Comparison of ENCODE assay signal across 9 cellular contexts in genomic region chr13:33284016-33284415, GRCh38. TPM values are rescaled to one million over a fixed set of nuclear protein-coding genes. Genes with fewer than 3 reads are reported as not detected.
DNase-seq lines count a peak whose midpoint lies in the region; ATAC-seq, FAIRE-seq and TF ChIP-seq lines count a peak whose summit lies in the region.
"Had no signal": no experiment of that assay in that cellular context is flagged by ENCODE, and none has a peak within 500 bp of the region (broad histone marks: within the 10 kb centered on the region; RNA-seq: fewer than 3 reads in every experiment).

No MANE protein-coding gene starts in this region.

- peaks cover 36% of the 10 kb centered on the region for H3K4me1 Mint-ChIP-seq in CD14-positive monocyte

- peak overlapping the region; percentile 84 for H3K9ac ChIP-seq in PC-3 (ENCODE audit: low read length)
- peak overlapping the region; percentile 99 for H3K9ac ChIP-seq in mesenchymal stem cell (ENCODE audit: low read length)

- POLR2A ChIA-PET in PC-3 (lab: Charles Lee; ENCODE audit: unreplicated experiment), result interaction anchor here (0.6 kb wide), 1 partner anchor 259 kb away, joined by 4 read pairs; no protein-coding TSS in a partner anchor

- no peaks in the 10 kb centered on the region for H3K9me2 ChIP-seq in PC-3 (replicated peaks; ENCODE audit: low read length)

- H3K27me3 Mint-ChIP-seq in CD14-positive monocyte (ENCODE audit: low read depth in 3 of 3), result peaks cover 0 to 3% (median 0%) of the 10 kb centered on the region in 3 donors

- H3K4me2 ChIP-seq in PC-3 (ENCODE audit: low read length), result peak overlapping the region; percentile 92
- H3K4me2 ChIP-seq in mesenchymal stem cell (ENCODE audit: low read length, poor library complexity, severe bottlenecking), result peak overlapping the region; percentile 10

- no peak overlapping the region for H2AK5ac ChIP-seq in mesenchymal stem cell (ENCODE audit: low read length, severe bottlenecking)

- H2BK15ac ChIP-seq in mesenchymal stem cell (ENCODE audit: low read depth, poor library complexity, severe bottlenecking), result no peak overlapping the region

- FAIRE-seq in HTR-8/SVneo (lab: Jason Lieb, UNC), result no peak
- FAIRE-seq in D721Med (lab: Jason Lieb, UNC), result no peak

- no peak overlapping the region for H2BK120ac ChIP-seq in mesenchymal stem cell (ENCODE audit: low read depth, low read length)

- H3K9me3 ChIP-seq in PC-3 (ENCODE audit: low read length), result no peaks in the 10 kb centered on the region
- H3K9me3 ChIP-seq in mesenchymal stem cell (ENCODE audit: control insufficient read depth, low read length), result no peaks in the 10 kb centered on the region
- H3K9me3 ChIP-seq in thyroid gland, result no peaks in the 10 kb centered on the region

- peaks cover 50% of the 10 kb centered on the region for H3K4me1 ChIP-seq in PC-3 (ENCODE audit: insufficient read depth, low read length)
- H3K4me1 ChIP-seq in mesenchymal stem cell (ENCODE audit: control insufficient read depth, insufficient read depth, low read depth, low read length), result peaks cover 3% of the 10 kb centered on the region
- H3K4me1 ChIP-seq in thyroid gland, result peaks cover 24 to 52% of the 10 kb centered on the region in 2 donors

- DNase-seq in PC-3 (no peak), dermis microvascular lymphatic vessel endothelial cell (ENCODE audit: low read depth in 2 of 2) (peak; percentile 93 to 95), mesenchymal stem cell (no peak), thyroid gland (no peak), HTR-8/SVneo (ENCODE audit: insufficient read length, low spot score) (no peak), CD14-positive monocyte (ENCODE audit: low spot score) (no peak), D721Med (ENCODE audit: insufficient read length, low spot score) (no peak)
- DNase-seq: activated effector memory CD4-positive, alpha-beta T cell treated with Interleukin-2 at 50 U/mL for 16 hours had no signal

- peaks cover 19% of the 10 kb centered on the region for H3F3A ChIP-seq in PC-3 (ENCODE audit: low read length, unreplicated experiment)

- no peaks in the 10 kb centered on the region for H3K9me3 Mint-ChIP-seq in CD14-positive monocyte

- TF ChIP-seq POLR2A in thyroid gland (IDR thresholded peaks at IDR 0.05), result no peak

- H3K27ac ChIP-seq in PC-3 (ENCODE audit: low read length), result peak overlapping the region; percentile 95
- H3K27ac ChIP-seq in mesenchymal stem cell (ENCODE audit: low read length, poor library complexity, severe bottlenecking), result peak overlapping the region; percentile 48
- H3K27ac ChIP-seq in thyroid gland, result peak overlapping the region; percentile 87 to 95 (median 94)

- no peak overlapping the region for H2BK5ac ChIP-seq in mesenchymal stem cell (ENCODE audit: low read depth, low read length, poor library complexity, severe bottlenecking)

- H4K8ac ChIP-seq in mesenchymal stem cell (ENCODE audit: low read length), result no peak overlapping the region

- peak overlapping the region in 1 of 2 donors; percentile 99 for H3K4me3 Mint-ChIP-seq in CD14-positive monocyte

- H3K14ac ChIP-seq in mesenchymal stem cell (ENCODE audit: low read length in 2 of 2), result no peak overlapping the region

- H2AFZ ChIP-seq in PC-3 (ENCODE audit: low read length) (no peak overlapping the region), mesenchymal stem cell (ENCODE audit: low read depth, low read length) (no peak overlapping the region)

- no peak overlapping the region for H3K27ac Mint-ChIP-seq in CD14-positive monocyte

- H3K18ac ChIP-seq in mesenchymal stem cell (ENCODE audit: low read depth in 1 of 2, low read length in 2 of 2), result no peak overlapping the region

- H2BK12ac ChIP-seq in mesenchymal stem cell (ENCODE audit: low read length in 2 of 2), result no peak overlapping the region

- no peak for TF ChIP-seq CTCF in PC-3 (conservative IDR thresholded peaks at IDR 0.05; ENCODE audit: low read depth, low read length)
- TF ChIP-seq CTCF in thyroid gland (IDR thresholded peaks at IDR 0.05), result no peak
- no peak for TF ChIP-seq CTCF in CD14-positive monocyte (IDR thresholded peaks at IDR 0.05)
- TF ChIP-seq CTCF in D721Med (IDR thresholded peaks at IDR 0.05; ENCODE audit: insufficient read depth, missing control alignments), result no peak

- H3K27me3 ChIP-seq in PC-3 (ENCODE audit: low read length) (no peaks in the 10 kb centered on the region), mesenchymal stem cell (ENCODE audit: control insufficient read depth in 1 of 2, insufficient read depth in 1 of 2, low read length in 2 of 2) (no peaks in the 10 kb centered on the region), thyroid gland (no peaks in the 10 kb centered on the region)

- H3K4me3 ChIP-seq in PC-3 (ENCODE audit: low read length) (peak overlapping the region; percentile 83), mesenchymal stem cell (ENCODE audit: insufficient read depth in 1 of 2, low read depth in 1 of 2, low read length in 2 of 2) (peak overlapping the region in 1 of 2 experiments; percentile 98), thyroid gland (replicated peaks in 1 of 3) (peak overlapping the region in 2 of 3 donors; percentile 49 to 62)

- H3K36me3 ChIP-seq in PC-3 (ENCODE audit: low read depth, low read length), result no peaks in the 10 kb centered on the region; the same call in 1 of the 2 replicates
- H3K36me3 ChIP-seq in mesenchymal stem cell (ENCODE audit: control insufficient read depth in 1 of 2, insufficient read depth in 2 of 2, low read depth in 1 of 2, low read length in 2 of 2), result peaks cover 0 to 3% of the 10 kb centered on the region in 2 experiments
- H3K36me3 ChIP-seq in thyroid gland, result no peaks in the 10 kb centered on the region

- CTCF ChIA-PET in PC-3 (lab: Charles Lee), result no interaction called here

- no peak overlapping the region for H3K4ac ChIP-seq in mesenchymal stem cell (ENCODE audit: low read depth in 1 of 2, low read length in 2 of 2)

- no peaks in the 10 kb centered on the region for H3K36me3 Mint-ChIP-seq in CD14-positive monocyte

- no peak overlapping the region for H3K23ac ChIP-seq in mesenchymal stem cell (ENCODE audit: low read length in 2 of 2)

- H4K91ac ChIP-seq in mesenchymal stem cell (ENCODE audit: low read length), result no peak overlapping the region

- H4K20me1 ChIP-seq in PC-3 (ENCODE audit: low read length), result no peaks in the 10 kb centered on the region

- intact Hi-C loops in PC-3 (cut with micrococcal nuclease) (loop anchor here (2.0 to 10.0 kb wide), 5 partner anchors 47 to 699 kb away; partner anchors contain the start of gene PDS5B), thyroid gland (cut with DNase I) (loop anchor here (10.0 kb wide), 1 partner anchor 49 kb away; no protein-coding TSS in a partner anchor), CD14-positive monocyte (cut with micrococcal nuclease) (no loop called here)

- no peak for ATAC-seq in PC-3
- no peak for ATAC-seq in GM19463 (IDR thresholded peaks at IDR 0.05; ENCODE audit: unreplicated experiment)

- H3K79me2 ChIP-seq in PC-3 (ENCODE audit: low read length), result peaks cover 53% of the 10 kb centered on the region

- no TSS peak for BruUV-seq in PC-3 (replicated peaks; lab: Mats Ljungman, UMichigan)

- 83% methylated on average over 1 of the region's 1 CpG for WGBS in mesenchymal stem cell
- WGBS in thyroid gland, 2 donors, result 53 to 67% methylated on average over 1 of the region's 1 CpG

- H3K79me1 ChIP-seq in mesenchymal stem cell (replicated peaks; ENCODE audit: low read length, poor library complexity, severe bottlenecking), result peaks cover 7% of the 10 kb centered on the region

RNA-seq across cellular contexts. Expression of gene STARD13, which starts 1.5 kb away (rescaled TPM):
- total RNA-seq in PC-3 (2014; rRNA removed), result 24.3 and 26.6 TPM in 2 replicates
- 19.3 and 21.9 TPM in 2 replicates for total RNA-seq in dermis microvascular lymphatic vessel endothelial cell
- 16.1 TPM for polyA plus RNA-seq in mesenchymal stem cell (2013, experiment 1 of 2)
- polyA plus RNA-seq in mesenchymal stem cell (2013, experiment 2 of 2), result 14.5 TPM
- total RNA-seq in thyroid gland, result 100 to 1,000 TPM in 1 of 4 donors, 10 to 100 TPM in 3; 52.0 to 114 (median 89.2) TPM
- under 1 TPM; 0.37 to 0.60 TPM for polyA plus RNA-seq in CD14-positive monocyte

Comparison
In these comparisons a context has a peak if more than half of its experiments do, and no peak if none do; other contexts are left out.
1. DNase-seq: peak in dermis microvascular lymphatic vessel endothelial cell (2 of 2); none in PC-3 (single experiment), mesenchymal stem cell (single experiment), thyroid gland (0 of 2), HTR-8/SVneo (single experiment), CD14-positive monocyte (single experiment) and D721Med (single experiment).
2. intact Hi-C loops: an anchor here in PC-3 (2.0 to 10.0 kb wide) and thyroid gland (10.0 kb wide); none called in CD14-positive monocyte.
3. Peak in every context shown above with its lines, with median percentiles within 50 percentile points of each other: H3K27ac ChIP-seq.